Comparison of ENCODE assay signal across 8 cellular contexts in the genomic region with DNA sequence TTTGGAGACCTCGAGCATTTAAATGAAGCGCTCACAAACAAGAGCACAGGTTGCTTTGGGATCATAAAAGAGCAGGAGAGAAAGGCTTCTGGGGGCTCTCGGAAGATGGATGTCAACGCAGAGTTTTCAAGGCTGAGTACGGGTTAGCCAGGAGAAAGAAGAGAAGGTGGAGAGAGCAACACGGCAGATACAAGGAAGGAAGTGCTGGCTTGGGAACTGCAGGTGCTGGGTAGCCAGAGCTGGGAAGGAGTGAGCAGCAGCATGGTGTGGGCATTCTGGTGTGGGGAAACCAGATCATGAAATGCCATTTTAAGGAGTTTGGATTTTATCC. TPM values are rescaled to one million over a fixed set of nuclear protein-coding genes. Genes with fewer than 3 reads are reported as not detected.
DNase-seq lines count a peak whose midpoint lies in the region; ATAC-seq and TF ChIP-seq lines count a peak whose summit lies in the region.

No MANE protein-coding gene starts in this region.

- H3K4me1 Mint-ChIP-seq in activated CD4-positive, alpha-beta T cell treated with anti-CD3 and anti-CD28 coated beads, Interleukin-2, amount 10 ng/mL, durations not matched to agents 24 days and 14 days: peaks cover 28% of the 10 kb centered on the region
- H3K4me1 Mint-ChIP-seq in activated naive CD8-positive, alpha-beta T cell treated with anti-CD3 and anti-CD28 coated beads, Interleukin-2, amount 10 ng/mL, durations not matched to agents 7 days and 5 days: peaks cover 22% of the 10 kb centered on the region

- H3K9me3 ChIP-seq in thoracic aorta: no peaks in the 10 kb centered on the region

- intact Hi-C loops in activated CD4-positive, alpha-beta T cell treated with anti-CD3 and anti-CD28 coated beads, Interleukin-2, amount 10 ng/mL, durations not matched to agents 24 days and 14 days (cut with micrococcal nuclease): loop anchor here (1.0 to 10.0 kb wide), 3 partner anchors 12 to 218 kb away; a partner anchor contains a TSS

- H3K27ac Mint-ChIP-seq in activated CD4-positive, alpha-beta T cell treated with anti-CD3 and anti-CD28 coated beads, Interleukin-2, amount 10 ng/mL, durations not matched to agents 24 days and 14 days: peak overlapping the region; percentile 87
- H3K27ac Mint-ChIP-seq in activated naive CD8-positive, alpha-beta T cell treated with anti-CD3 and anti-CD28 coated beads, Interleukin-2, amount 10 ng/mL, durations not matched to agents 7 days and 5 days: peak overlapping the region; percentile 90

- DNase-seq in activated CD4-positive, alpha-beta T cell treated with anti-CD3 and anti-CD28 coated beads, Interleukin-2, amount 10 ng/mL, durations not matched to agents 24 days and 14 days: no peak
- DNase-seq in activated CD4-positive, alpha-beta T cell treated with anti-CD3 and anti-CD28 coated beads, Interleukin-2, amount 50 U/mL, for 48 hours: no peak
- DNase-seq in activated naive CD8-positive, alpha-beta T cell treated with anti-CD3 and anti-CD28 coated beads, Interleukin-2, amount 10 ng/mL, durations not matched to agents 7 days and 5 days: no peak
- DNase-seq in kidney glomerular epithelial cell (lab: John Stamatoyannopoulos, UW) (peak; percentile 45), thoracic aorta (ENCODE audit: low spot score) (no peak), occipital lobe (lab: John Stamatoyannopoulos, UW) (no peak)
- no peak for DNase-seq in stimulated activated CD4-positive, alpha-beta T cell treated with anti-CD3 and anti-CD28 coated beads, Interleukin-12 subunit alpha, Interleukin-12 subunit beta, amount 100 ng/mL, for 4 hours

- peak overlapping the region; percentile 99 for H3K4me3 ChIP-seq in thoracic aorta

- no peaks in the 10 kb centered on the region for H3K9me3 Mint-ChIP-seq in activated CD4-positive, alpha-beta T cell treated with anti-CD3 and anti-CD28 coated beads, Interleukin-2, amount 10 ng/mL, durations not matched to agents 24 days and 14 days
- H3K9me3 Mint-ChIP-seq in activated naive CD8-positive, alpha-beta T cell treated with anti-CD3 and anti-CD28 coated beads, Interleukin-2, amount 10 ng/mL, durations not matched to agents 7 days and 5 days: no peaks in the 10 kb centered on the region

- peaks cover 7 to 22% of the 10 kb centered on the region in 2 donors for H3K4me1 ChIP-seq in thoracic aorta (ENCODE audit: control insufficient read depth in 1 of 2, low read depth in 2 of 2)

- no peaks in the 10 kb centered on the region for H3K27me3 ChIP-seq in thoracic aorta (replicated peaks; ENCODE audit: insufficient read depth)

- H3K36me3 ChIP-seq in thoracic aorta: no peaks in the 10 kb centered on the region

- H3K36me3 Mint-ChIP-seq in activated CD4-positive, alpha-beta T cell treated with anti-CD3 and anti-CD28 coated beads, Interleukin-2, amount 10 ng/mL, durations not matched to agents 24 days and 14 days (ENCODE audit: low read depth): peaks cover 2% of the 10 kb centered on the region
- H3K36me3 Mint-ChIP-seq in activated naive CD8-positive, alpha-beta T cell treated with anti-CD3 and anti-CD28 coated beads, Interleukin-2, amount 10 ng/mL, durations not matched to agents 7 days and 5 days: peaks cover 6% of the 10 kb centered on the region

- H3K27me3 Mint-ChIP-seq in activated CD4-positive, alpha-beta T cell treated with anti-CD3 and anti-CD28 coated beads, Interleukin-2, amount 10 ng/mL, durations not matched to agents 24 days and 14 days: no peaks in the 10 kb centered on the region
- no peaks in the 10 kb centered on the region for H3K27me3 Mint-ChIP-seq in activated naive CD8-positive, alpha-beta T cell treated with anti-CD3 and anti-CD28 coated beads, Interleukin-2, amount 10 ng/mL, durations not matched to agents 7 days and 5 days

- H3K4me3 Mint-ChIP-seq in activated CD4-positive, alpha-beta T cell treated with anti-CD3 and anti-CD28 coated beads, Interleukin-2, amount 10 ng/mL, durations not matched to agents 24 days and 14 days: peak overlapping the region; percentile 94
- peak overlapping the region; percentile 100 for H3K4me3 Mint-ChIP-seq in activated naive CD8-positive, alpha-beta T cell treated with anti-CD3 and anti-CD28 coated beads, Interleukin-2, amount 10 ng/mL, durations not matched to agents 7 days and 5 days

- TF ChIP-seq CTCF in thoracic aorta (IDR thresholded peaks at IDR 0.05): no peak

- ATAC-seq in activated naive CD8-positive, alpha-beta T cell treated with anti-CD3 and anti-CD28 coated beads, Interleukin-2, amount 10 ng/mL, durations not matched to agents 7 days and 5 days (ENCODE audit: low read depth): no peak
- ATAC-seq in thoracic aorta (ENCODE audit: insufficient number of reproducible peaks, low FRiP score, low read depth) (peak; percentile 23), GM18502 (IDR thresholded peaks at IDR 0.05; ENCODE audit: poor library complexity, unreplicated experiment) (no peak)

- H3K27ac ChIP-seq in thoracic aorta: peak overlapping the region; percentile 74 to 79

- POLR2A ChIA-PET in activated naive CD8-positive, alpha-beta T cell treated with anti-CD3 and anti-CD28 coated beads, Interleukin-2, amount 10 ng/mL, durations not matched to agents 7 days and 5 days (lab: Charles Lee): interaction anchor here (0.8 to 2.3 kb wide), 3 partner anchors 12 to 54 kb away, joined by 4 to 5 read pairs (median 4); a partner anchor contains a TSS

RNA-seq across cellular contexts. Expression of a gene that starts 0.6 kb away (rescaled TPM):
- total RNA-seq in activated CD4-positive, alpha-beta T cell treated with anti-CD3 and anti-CD28 coated beads, Interleukin-2, amount 10 ng/mL, durations not matched to agents 24 days and 14 days: 38.8 and 41.0 TPM in 2 replicates
- 10 to 100 TPM; 55.1 to 55.8 TPM for total RNA-seq in activated naive CD8-positive, alpha-beta T cell treated with anti-CD3 and anti-CD28 coated beads, Interleukin-2, amount 10 ng/mL, durations not matched to agents 7 days and 5 days
- total RNA-seq in thoracic aorta (10 to 100 TPM; 52.1 to 67.3 TPM), occipital lobe (29.3 TPM)

RNA-seq across cellular contexts. Expression of a gene that starts 12.4 kb away (rescaled TPM):
- 53.2 and 56.8 TPM in 2 replicates for total RNA-seq in activated CD4-positive, alpha-beta T cell treated with anti-CD3 and anti-CD28 coated beads, Interleukin-2, amount 10 ng/mL, durations not matched to agents 24 days and 14 days
- total RNA-seq in activated naive CD8-positive, alpha-beta T cell treated with anti-CD3 and anti-CD28 coated beads, Interleukin-2, amount 10 ng/mL, durations not matched to agents 7 days and 5 days: 10 to 100 TPM; 38.0 to 48.8 TPM
- total RNA-seq in thoracic aorta (10 to 100 TPM; 20.4 to 47.3 TPM), occipital lobe (67.4 TPM)

RNA-seq across cellular contexts. Expression of a gene that starts 53.8 kb away (rescaled TPM):
- total RNA-seq in activated CD4-positive, alpha-beta T cell treated with anti-CD3 and anti-CD28 coated beads, Interleukin-2, amount 10 ng/mL, durations not matched to agents 24 days and 14 days: 54.7 and 56.4 TPM in 2 replicates
- total RNA-seq in activated naive CD8-positive, alpha-beta T cell treated with anti-CD3 and anti-CD28 coated beads, Interleukin-2, amount 10 ng/mL, durations not matched to agents 7 days and 5 days: 10 to 100 TPM; 67.1 to 83.4 TPM
- total RNA-seq in thoracic aorta (10 to 100 TPM; 66.7 to 87.6 TPM), occipital lobe (71.4 TPM)
